13 cellular contexts compared by ENCODE assay signal in genomic region chr12:120125792-120126634, GRCh38. TPM values are rescaled to one million over a fixed set of nuclear protein-coding genes. Genes with fewer than 3 reads are reported as not detected.
DNase-seq lines count a peak whose midpoint lies in the region; ATAC-seq and TF ChIP-seq lines count a peak whose summit lies in the region.
"Had no signal": no experiment of that assay in that cellular context is flagged by ENCODE, and none has a peak within 500 bp of the region (broad histone marks: within the 10 kb centered on the region; RNA-seq: fewer than 3 reads in every experiment).

No MANE protein-coding gene starts in this region.

- peak overlapping the region; percentile 63 for H3K27ac ChIP-seq in upper lobe of right lung
- H3K27ac ChIP-seq: PC-9 had no signal

- H3K4me3 ChIP-seq in upper lobe of right lung, result no peak overlapping the region
- H3K4me3 ChIP-seq: PC-9, uterus had no signal

- no peaks in the 10 kb centered on the region for H3K27me3 Mint-ChIP-seq in activated naive CD8-positive, alpha-beta T cell treated with anti-CD3 and anti-CD28 coated beads for 36 hours
- H3K27me3 Mint-ChIP-seq in natural killer cell (ENCODE audit: low read depth in 2 of 2), result no peaks in the 10 kb centered on the region
- H3K27me3 Mint-ChIP-seq: CD4-positive, CD25-positive, alpha-beta regulatory T cell had no signal

- peaks cover 44% of the 10 kb centered on the region for H3K36me3 ChIP-seq in upper lobe of right lung
- H3K36me3 ChIP-seq: uterus had no signal

- no peak overlapping the region for H3K4me3 Mint-ChIP-seq in activated naive CD8-positive, alpha-beta T cell treated with anti-CD3 and anti-CD28 coated beads for 36 hours
- H3K4me3 Mint-ChIP-seq in natural killer cell, result no peak overlapping the region

- no peaks in the 10 kb centered on the region for H3K27me3 ChIP-seq in upper lobe of right lung
- H3K27me3 ChIP-seq: uterus had no signal

- ATAC-seq in upper lobe of right lung (no peak), natural killer cell (no peak)

- peaks cover 5% of the 10 kb centered on the region for H3K4me1 ChIP-seq in upper lobe of right lung
- H3K4me1 ChIP-seq: uterus had no signal

- H3K27ac Mint-ChIP-seq in activated naive CD8-positive, alpha-beta T cell treated with anti-CD3 and anti-CD28 coated beads for 36 hours, result peak overlapping the region; percentile 90
- H3K27ac Mint-ChIP-seq in natural killer cell, result peak overlapping the region in 1 of 2 donors; percentile 67

- peaks cover 48% of the 10 kb centered on the region for H3K4me1 Mint-ChIP-seq in activated naive CD8-positive, alpha-beta T cell treated with anti-CD3 and anti-CD28 coated beads for 36 hours
- peaks cover 6 to 15% of the 10 kb centered on the region in 2 donors for H3K4me1 Mint-ChIP-seq in natural killer cell

- intact Hi-C loops in upper lobe of right lung (cut with DNase I), result no loop called here
- intact Hi-C loops in natural killer cell (cut with micrococcal nuclease), result no loop called here

- no peaks in the 10 kb centered on the region for H3K9me3 ChIP-seq in upper lobe of right lung
- H3K9me3 ChIP-seq: uterus had no signal

- TF ChIP-seq CTCF in upper lobe of right lung (IDR thresholded peaks at IDR 0.05), result no peak
- no peak for TF ChIP-seq CTCF in natural killer cell (IDR thresholded peaks at IDR 0.05)

- H3K36me3 Mint-ChIP-seq in activated naive CD8-positive, alpha-beta T cell treated with anti-CD3 and anti-CD28 coated beads for 36 hours, result peaks cover 26% of the 10 kb centered on the region
- peaks cover 10% of the 10 kb centered on the region for H3K36me3 Mint-ChIP-seq in natural killer cell

- DNase-seq in stimulated activated CD4-positive, alpha-beta T cell treated with anti-CD3 and anti-CD28 coated beads, Interleukin-1b, Interleukin-23, amount 100 ng/mL, for 48 hours, result peak; percentile 37
- DNase-seq in stimulated activated CD4-positive, alpha-beta T cell treated with anti-CD3 and anti-CD28 coated beads, Interleukin-4, amount 100 ng/mL, for 4 hours, result no peak
- DNase-seq in activated naive CD8-positive, alpha-beta T cell treated with anti-CD3 and anti-CD28 coated beads for 36 hours, result no peak
- DNase-seq in iris pigment epithelial cell (ENCODE audit: low read depth) (peak; percentile 59), upper lobe of right lung (no peak), natural killer cell (no peak), NCI-H187 treated with DMSO at 0.1 percent for 48 hours (lab: John Stamatoyannopoulos, UW) (no peak), NCI-H146 treated with DMSO at 0.1 percent for 48 hours (lab: John Stamatoyannopoulos, UW; ENCODE audit: unreplicated experiment) (no peak)
- DNase-seq: activated gamma-delta T cell treated with Interleukin-2 at 50 U/mL for 16 hours; CD4-positive, CD25-positive, alpha-beta regulatory T cell; NCI-H1930; PC-9; uterus had no signal

- no peaks in the 10 kb centered on the region for H3K9me3 Mint-ChIP-seq in activated naive CD8-positive, alpha-beta T cell treated with anti-CD3 and anti-CD28 coated beads for 36 hours
- no peaks in the 10 kb centered on the region for H3K9me3 Mint-ChIP-seq in natural killer cell
- H3K9me3 Mint-ChIP-seq: CD4-positive, CD25-positive, alpha-beta regulatory T cell had no signal

RNA-seq across cellular contexts. Expression of gene RAB35, which starts 9.5 kb away (rescaled TPM):
- 10 to 100 TPM; 53.8 to 54.3 TPM for total RNA-seq in activated naive CD8-positive, alpha-beta T cell treated with anti-CD3 and anti-CD28 coated beads for 36 hours
- total RNA-seq in upper lobe of right lung (58.7 TPM), natural killer cell (10 to 100 TPM; 65.0 to 85.9 (median 81.2) TPM)

Comparison
In these comparisons a context has a peak if more than half of its experiments do, and no peak if none do; other contexts are left out.
1. DNase-seq: peak in stimulated activated CD4-positive, alpha-beta T cell treated with anti-CD3 and anti-CD28 coated beads, Interleukin-1b, Interleukin-23, amount 100 ng/mL, for 48 hours (single experiment) and iris pigment epithelial cell (single experiment); none in stimulated activated CD4-positive, alpha-beta T cell treated with anti-CD3 and anti-CD28 coated beads, Interleukin-4, amount 100 ng/mL, for 4 hours (0 of 2), activated naive CD8-positive, alpha-beta T cell treated with anti-CD3 and anti-CD28 coated beads for 36 hours (single experiment), upper lobe of right lung (single experiment), natural killer cell (single experiment), NCI-H187 treated with DMSO at 0.1 percent for 48 hours (single experiment) and NCI-H146 treated with DMSO at 0.1 percent for 48 hours (single experiment).